ENCODE assay signal across 16 cellular contexts in the genomic region with DNA sequence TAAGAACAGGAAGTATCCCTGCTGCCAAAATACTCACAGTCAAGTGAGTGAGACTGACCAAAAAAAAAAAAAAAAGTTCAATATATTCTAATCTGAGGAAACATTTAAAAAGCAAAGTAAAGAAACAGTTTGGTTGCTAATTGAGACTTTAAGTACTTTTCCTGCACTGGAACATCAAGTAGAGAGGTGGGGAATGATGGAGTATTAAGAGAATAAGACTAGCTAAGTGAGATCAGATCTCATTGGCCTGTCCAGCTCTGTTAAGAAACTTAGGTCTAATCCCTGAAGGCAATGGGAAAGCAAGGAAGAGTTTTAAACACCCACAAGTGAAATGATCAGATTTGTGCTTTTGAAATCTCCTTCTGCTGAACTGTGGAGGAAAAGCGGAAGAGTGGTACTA. TPM values are rescaled to one million over a fixed set of nuclear protein-coding genes. Genes with fewer than 3 reads are reported as not detected.
DNase-seq lines count a peak whose midpoint lies in the region; ATAC-seq and TF ChIP-seq lines count a peak whose summit lies in the region.
"Had no signal": no experiment of that assay in that cellular context is flagged by ENCODE, and none has a peak within 500 bp of the region (broad histone marks: within the 10 kb centered on the region; RNA-seq: fewer than 3 reads in every experiment).

No MANE protein-coding gene starts in this region.

- H3K27me3 ChIP-seq in left lung: no peaks in the 10 kb centered on the region
- no peaks in the 10 kb centered on the region for H3K27me3 ChIP-seq in tibial artery

- TF ChIP-seq CTCF in LNCaP clone FGC (IDR thresholded peaks at IDR 0.05; ENCODE audit: control insufficient read depth, extremely low read depth, insufficient read depth) (no peak), left lung (IDR thresholded peaks at IDR 0.05) (no peak), tibial artery (IDR thresholded peaks at IDR 0.05) (no peak)

- H3K36me3 Mint-ChIP-seq in activated T-helper 17 cell treated with anti-CD3 and anti-CD28 coated beads, Interleukin-2, amount 50 U/mL, for 72 hours (ENCODE audit: low read depth): no peaks in the 10 kb centered on the region

- no peaks in the 10 kb centered on the region for H3K9me3 ChIP-seq in left lung
- no peaks in the 10 kb centered on the region for H3K9me3 ChIP-seq in tibial artery
- H3K9me3 ChIP-seq: Caco-2 had no signal

- peak overlapping the region; percentile 34 for H3K27ac Mint-ChIP-seq in activated T-helper 17 cell treated with anti-CD3 and anti-CD28 coated beads, Interleukin-2, amount 50 U/mL, for 72 hours
- H3K27ac Mint-ChIP-seq: CD4-positive, alpha-beta T cell; GM23338 had no signal

- H3K27me3 Mint-ChIP-seq in activated T-helper 17 cell treated with anti-CD3 and anti-CD28 coated beads, Interleukin-2, amount 50 U/mL, for 72 hours: no peaks in the 10 kb centered on the region
- H3K27me3 Mint-ChIP-seq: CD4-positive, alpha-beta T cell had no signal

- H3K36me3 ChIP-seq in left lung (no peaks in the 10 kb centered on the region), tibial artery (peaks cover 0 to 4% (median 0%) of the 10 kb centered on the region in 3 donors)

- ATAC-seq in activated T-helper 17 cell treated with anti-CD3 and anti-CD28 coated beads, Interleukin-2, amount 50 U/mL, for 72 hours (replicated peaks): no peak
- peak; percentile 60 for ATAC-seq in left lung
- no peak for ATAC-seq in HG03354 (IDR thresholded peaks at IDR 0.05; ENCODE audit: poor library complexity, severe bottlenecking, unreplicated experiment)
- no peak for ATAC-seq in HG02938 (IDR thresholded peaks at IDR 0.05; ENCODE audit: unreplicated experiment)
- ATAC-seq: GM23338 had no signal

- peaks cover 12% of the 10 kb centered on the region for H3K4me1 Mint-ChIP-seq in activated T-helper 17 cell treated with anti-CD3 and anti-CD28 coated beads, Interleukin-2, amount 50 U/mL, for 72 hours

- H3K9me3 Mint-ChIP-seq in activated T-helper 17 cell treated with anti-CD3 and anti-CD28 coated beads, Interleukin-2, amount 50 U/mL, for 72 hours: no peaks in the 10 kb centered on the region
- H3K9me3 Mint-ChIP-seq: CD4-positive, alpha-beta T cell had no signal

- DNase-seq in LNCaP clone FGC (ENCODE audit: low read depth) (peak; percentile 45), left lung (no peak), tibial artery (no peak), occipital lobe (lab: John Stamatoyannopoulos, UW) (no peak)
- DNase-seq: AML-193; Caco-2; CD4-positive, alpha-beta T cell; DMS153; DMS79; GDM1; HCEC 1CT had no signal

- H3K4me3 ChIP-seq in LNCaP clone FGC (ENCODE audit: low read depth, low read length) (no peak overlapping the region), left lung (no peak overlapping the region), tibial artery (no peak overlapping the region)
- H3K4me3 ChIP-seq: GM23338 had no signal

- H3K27ac ChIP-seq in left lung (no peak overlapping the region), tibial artery (no peak overlapping the region)
- H3K27ac ChIP-seq: C4-2B had no signal

- H3K4me3 Mint-ChIP-seq in activated T-helper 17 cell treated with anti-CD3 and anti-CD28 coated beads, Interleukin-2, amount 50 U/mL, for 72 hours: no peak overlapping the region
- H3K4me3 Mint-ChIP-seq: CD4-positive, alpha-beta T cell; GM23338 had no signal

- peaks cover 12 to 15% of the 10 kb centered on the region in 2 donors for H3K4me1 ChIP-seq in left lung
- peaks cover 0 to 29% (median 27%) of the 10 kb centered on the region in 4 donors for H3K4me1 ChIP-seq in tibial artery

- intact Hi-C loops in left lung (cut with DNase I) (no loop called here), tibial artery (cut with DNase I; ENCODE audit: low total_unique reads) (no loop called here)

RNA-seq across cellular contexts. Expression of gene MAP4K3, which starts 27.8 kb away (rescaled TPM):
- 10 to 100 TPM in 1 of 2 donors, 1 to 10 TPM in 1; 8.9 to 11.3 TPM for total RNA-seq in activated T-helper 17 cell treated with anti-CD3 and anti-CD28 coated beads, Interleukin-2, amount 50 U/mL, for 72 hours
- total RNA-seq in left lung (10 to 100 TPM; 26.0 to 28.6 TPM), occipital lobe (122 TPM)
